Comparison of ENCODE assay signal across 10 cellular contexts in genomic region chr17:21512307-21513011, GRCh38.
DNase-seq lines count a peak whose midpoint lies in the region; ATAC-seq and TF ChIP-seq lines count a peak whose summit lies in the region.
"Had no signal": no experiment of that assay in that cellular context is flagged by ENCODE, and none has a peak within 500 bp of the region (broad histone marks: within the 10 kb centered on the region; RNA-seq: fewer than 3 reads in every experiment).

No MANE protein-coding gene starts in this region.

- peak overlapping the region; percentile 59; the same call in 1 of the 2 replicates for H3K4me3 ChIP-seq in PC-3 (ENCODE audit: low read length)
- H3K4me3 ChIP-seq in skeletal muscle satellite cell (ENCODE audit: low read length), result peak overlapping the region; percentile 63

- no peaks in the 10 kb centered on the region for H3K9me2 ChIP-seq in PC-3 (replicated peaks; ENCODE audit: low read length)

- H3K4me2 ChIP-seq in PC-3 (ENCODE audit: low read length), result peak overlapping the region; percentile 94
- peak overlapping the region; percentile 83 for H3K4me2 ChIP-seq in skeletal muscle satellite cell (ENCODE audit: low read length)

- no peaks in the 10 kb centered on the region for H3F3A ChIP-seq in PC-3 (ENCODE audit: low read length, unreplicated experiment)

- H3K27me3 ChIP-seq in PC-3 (ENCODE audit: low read length) (0 out of 2 replicates have a peak, but pooled peaks cover 4% of the 10 kb centered on the region), skeletal muscle satellite cell (ENCODE audit: control insufficient read depth, insufficient read depth, low read length) (peaks cover 23% of the 10 kb centered on the region)
- H3K27me3 ChIP-seq: thyroid gland had no signal

- H3K9me3 ChIP-seq in PC-3 (ENCODE audit: low read length) (no peaks in the 10 kb centered on the region), skeletal muscle satellite cell (replicated peaks; ENCODE audit: low read length) (no peaks in the 10 kb centered on the region)
- H3K9me3 ChIP-seq: thyroid gland had no signal

- CTCF ChIA-PET in PC-3 (lab: Charles Lee), result interaction anchor here (1.0 to 1.3 kb wide), 2 partner anchors 55 kb away, joined by 15 to 24 read pairs; no protein-coding TSS in a partner anchor

- no peaks in the 10 kb centered on the region for H4K20me1 ChIP-seq in PC-3 (ENCODE audit: low read length)

- intact Hi-C loops in PC-3 (cut with micrococcal nuclease), result loop anchor here (5.0 kb wide), 1 partner anchor 195 kb away; no protein-coding TSS in a partner anchor

- H3K79me2 ChIP-seq in PC-3 (ENCODE audit: low read length), result no peaks in the 10 kb centered on the region

- no peak for ATAC-seq in PC-3
- ATAC-seq in HG03139 (IDR thresholded peaks at IDR 0.05; ENCODE audit: unreplicated experiment), result no peak
- ATAC-seq in GM21367 (IDR thresholded peaks at IDR 0.05; ENCODE audit: unreplicated experiment), result no peak

- peak; percentile 56 for DNase-seq in activated CD8-positive, alpha-beta memory T cell treated with anti-CD3 and anti-CD28 coated beads for 24 hours
- DNase-seq in activated CD8-positive, alpha-beta memory T cell treated with anti-CD3 and anti-CD28 coated beads, Interleukin-2, amount 50 U/mL, for 4 hours, result no peak
- DNase-seq in PC-3, result no peak
- DNase-seq in hepatic stellate cell (ENCODE audit: low spot score), result peak; percentile 17
- DNase-seq in NCI-H345 treated with DMSO at 0.1 percent for 48 hours (lab: John Stamatoyannopoulos, UW; ENCODE audit: unreplicated experiment), result no peak
- DNase-seq: NCI-H187 treated with DMSO at 0.1 percent for 48 hours had no signal

- peak overlapping the region; percentile 88 for H2AFZ ChIP-seq in PC-3 (ENCODE audit: low read length)

- TF ChIP-seq CTCF in PC-3 (conservative IDR thresholded peaks at IDR 0.05; ENCODE audit: low read depth, low read length), result no peak

- H3K9ac ChIP-seq in PC-3 (ENCODE audit: low read length), result peak overlapping the region; percentile 41
- peak overlapping the region; percentile 74 for H3K9ac ChIP-seq in skeletal muscle satellite cell (ENCODE audit: low read depth, low read length)

- POLR2A ChIA-PET in PC-3 (lab: Charles Lee; ENCODE audit: unreplicated experiment), result no interaction called here

- no TSS peak for BruUV-seq in PC-3 (replicated peaks; lab: Mats Ljungman, UMichigan)

- H3K27ac ChIP-seq in PC-3 (ENCODE audit: low read length), result no peak overlapping the region
- H3K27ac ChIP-seq: thyroid gland had no signal

- H3K4me1 ChIP-seq in PC-3 (ENCODE audit: insufficient read depth, low read length), result no peaks in the 10 kb centered on the region; the same call in 1 of the 2 replicates
- H3K4me1 ChIP-seq in skeletal muscle satellite cell (ENCODE audit: control insufficient read depth, insufficient read depth, low read length), result peaks cover 12% of the 10 kb centered on the region

- H3K36me3 ChIP-seq in PC-3 (ENCODE audit: low read depth, low read length) (no peaks in the 10 kb centered on the region), skeletal muscle satellite cell (ENCODE audit: insufficient read depth, low read length) (no peaks in the 10 kb centered on the region)
- H3K36me3 ChIP-seq: thyroid gland had no signal

Comparison
In these comparisons a context has a peak if more than half of its experiments do, and no peak if none do; other contexts are left out.
1. DNase-seq: peak in activated CD8-positive, alpha-beta memory T cell treated with anti-CD3 and anti-CD28 coated beads for 24 hours (single experiment) and hepatic stellate cell (single experiment); none in activated CD8-positive, alpha-beta memory T cell treated with anti-CD3 and anti-CD28 coated beads, Interleukin-2, amount 50 U/mL, for 4 hours (single experiment), PC-3 (single experiment) and NCI-H345 treated with DMSO at 0.1 percent for 48 hours (single experiment).